In genomic region chr1:204873176-204873575, GRCh38 we compare ENCODE assay signal across 17 cellular contexts. TPM values are rescaled to one million over a fixed set of nuclear protein-coding genes. Genes with fewer than 3 reads are reported as not detected.
DNase-seq lines count a peak whose midpoint lies in the region.
"Had no signal": no experiment of that assay in that cellular context is flagged by ENCODE, and none has a peak within 500 bp of the region (broad histone marks: within the 10 kb centered on the region; RNA-seq: fewer than 3 reads in every experiment).

No MANE protein-coding gene starts in this region.

- H3K27me3 Mint-ChIP-seq in activated T-helper 1 cell treated with anti-CD3 and anti-CD28 coated beads, Interleukin-12 subunit alpha, Interleukin-12 subunit beta, Interleukin-2, Interleukin-4 antibody, amounts not matched to agents 30 ng/mL and 10 ng/mL and 1 ng/mL, durations not matched to agents 14 hours and 24 hours and 36 hours (ENCODE audit: insufficient read depth): peaks cover 2% of the 10 kb centered on the region

- intact Hi-C loops in activated T-helper 1 cell treated with anti-CD3 and anti-CD28 coated beads, Interleukin-12 subunit alpha, Interleukin-12 subunit beta, Interleukin-2, Interleukin-4 antibody, amounts not matched to agents 30 ng/mL and 10 ng/mL and 1 ng/mL, durations not matched to agents 14 hours and 24 hours and 36 hours (cut with micrococcal nuclease): no loop called here

- no peak overlapping the region for H3K4me3 Mint-ChIP-seq in activated T-helper 1 cell treated with anti-CD3 and anti-CD28 coated beads, Interleukin-12 subunit alpha, Interleukin-12 subunit beta, Interleukin-2, Interleukin-4 antibody, amounts not matched to agents 30 ng/mL and 10 ng/mL and 1 ng/mL, durations not matched to agents 14 hours and 24 hours and 36 hours

- H3K27ac ChIP-seq in cingulate gyrus (ENCODE audit: low read depth, low read length) (peak overlapping the region; percentile 96), temporal lobe (ENCODE audit: low read depth, low read length) (peak overlapping the region; percentile 97)
- H3K27ac ChIP-seq: RWPE1, SK-N-MC had no signal

- H3K4me1 Mint-ChIP-seq in activated T-helper 1 cell treated with anti-CD3 and anti-CD28 coated beads, Interleukin-12 subunit alpha, Interleukin-12 subunit beta, Interleukin-2, Interleukin-4 antibody, amounts not matched to agents 30 ng/mL and 10 ng/mL and 1 ng/mL, durations not matched to agents 14 hours and 24 hours and 36 hours (ENCODE audit: low read depth): no peaks in the 10 kb centered on the region

- in situ Hi-C loops in G401 (cut with HindIII; ENCODE audit: low sequenced_read_pairs): no loop called here

- no peaks in the 10 kb centered on the region for H3K9me3 Mint-ChIP-seq in activated T-helper 1 cell treated with anti-CD3 and anti-CD28 coated beads, Interleukin-12 subunit alpha, Interleukin-12 subunit beta, Interleukin-2, Interleukin-4 antibody, amounts not matched to agents 30 ng/mL and 10 ng/mL and 1 ng/mL, durations not matched to agents 14 hours and 24 hours and 36 hours

- no peak overlapping the region for H3K27ac Mint-ChIP-seq in activated T-helper 1 cell treated with anti-CD3 and anti-CD28 coated beads, Interleukin-12 subunit alpha, Interleukin-12 subunit beta, Interleukin-2, Interleukin-4 antibody, amounts not matched to agents 30 ng/mL and 10 ng/mL and 1 ng/mL, durations not matched to agents 14 hours and 24 hours and 36 hours

- H3K36me3 Mint-ChIP-seq in activated T-helper 1 cell treated with anti-CD3 and anti-CD28 coated beads, Interleukin-12 subunit alpha, Interleukin-12 subunit beta, Interleukin-2, Interleukin-4 antibody, amounts not matched to agents 30 ng/mL and 10 ng/mL and 1 ng/mL, durations not matched to agents 14 hours and 24 hours and 36 hours (ENCODE audit: low read depth): no peaks in the 10 kb centered on the region

- peak; percentile 45 for DNase-seq in G401 (ENCODE audit: low spot score)
- peak; percentile 81 for DNase-seq in medulla oblongata (ENCODE audit: extremely low spot score)
- DNase-seq in activated T-helper 1 cell treated with anti-CD3 and anti-CD28 coated beads, Interleukin-12 subunit alpha, Interleukin-12 subunit beta, Interleukin-2, Interleukin-4 antibody, amounts not matched to agents 30 ng/mL and 10 ng/mL and 1 ng/mL, durations not matched to agents 14 hours and 24 hours and 36 hours (ENCODE audit: low spot score): no peak
- DNase-seq in GM19238 (ENCODE audit: insufficient read length, low spot score): no peak
- no peak for DNase-seq in mucosa of gallbladder (ENCODE audit: low spot score)
- DNase-seq: DMS79, Kasumi-1, NCI-H1417, NCI-H2081 treated with DMSO at 0.1 percent for 48 hours, NCI-H2227 treated with DMSO at 0.1 percent for 48 hours, NCI-H510A, NCI-H748 treated with DMSO at 0.1 percent for 48 hours, SHP77 treated with DMSO at 0.1 percent for 48 hours had no signal

RNA-seq across cellular contexts. Expression of gene NFASC, which starts 2.5 kb away (rescaled TPM):
- not detected in 2 replicates for total RNA-seq in G401 (2014; rRNA removed; shearing (Covaris generic))
- total RNA-seq in temporal lobe (35.2 TPM), mucosa of gallbladder (18.0 TPM)
- 0.56 and 0.70 TPM in 2 replicates for total RNA-seq in activated T-helper 1 cell treated with anti-CD3 and anti-CD28 coated beads, Interleukin-12 subunit alpha, Interleukin-12 subunit beta, Interleukin-2, Interleukin-4 antibody, amounts not matched to agents 30 ng/mL and 10 ng/mL and 1 ng/mL, durations not matched to agents 14 hours and 24 hours and 36 hours

Comparison
In these comparisons a context has a peak if more than half of its experiments do, and no peak if none do; other contexts are left out.
1. DNase-seq: peak in G401 (single experiment) and medulla oblongata (single experiment); none in activated T-helper 1 cell treated with anti-CD3 and anti-CD28 coated beads, Interleukin-12 subunit alpha, Interleukin-12 subunit beta, Interleukin-2, Interleukin-4 antibody, amounts not matched to agents 30 ng/mL and 10 ng/mL and 1 ng/mL, durations not matched to agents 14 hours and 24 hours and 36 hours (single experiment), GM19238 (single experiment) and mucosa of gallbladder (single experiment).
2. RNA of gene NFASC, which starts 2.5 kb away (total RNA-seq): 35.2 TPM in temporal lobe (single experiment) and 18.0 TPM in mucosa of gallbladder (single experiment); 0.56 to 0.70 TPM in activated T-helper 1 cell treated with anti-CD3 and anti-CD28 coated beads, Interleukin-12 subunit alpha, Interleukin-12 subunit beta, Interleukin-2, Interleukin-4 antibody, amounts not matched to agents 30 ng/mL and 10 ng/mL and 1 ng/mL, durations not matched to agents 14 hours and 24 hours and 36 hours and not detected in G401; every median in the first group is over 10 times any median in the second.